12 cellular contexts compared by ENCODE assay signal in genomic region chrX:45623266-45623665, GRCh38.
DNase-seq lines count a peak whose midpoint lies in the region; ATAC-seq and TF ChIP-seq lines count a peak whose summit lies in the region.
"Had no signal": no experiment of that assay in that cellular context is flagged by ENCODE, and none has a peak within 500 bp of the region (broad histone marks: within the 10 kb centered on the region; RNA-seq: fewer than 3 reads in every experiment).

No MANE protein-coding gene starts in this region.

- peaks cover 21% of the 10 kb centered on the region for H3K9me3 Mint-ChIP-seq in activated T-helper 2 cell treated with anti-CD3 and anti-CD28 coated beads, Interferon-gamma antibody, Interleukin-2, Interleukin-4, amounts not matched to agents 10 μg/mL and 5 μg/mL and 100 μg/mL, durations not matched to agents 14 hours and 24 hours and 36 hours
- H3K9me3 Mint-ChIP-seq: immature natural killer cell had no signal

- no peak overlapping the region for H3K4me3 ChIP-seq in ascending aorta
- H3K4me3 ChIP-seq: spleen had no signal

- H3K27ac ChIP-seq in ascending aorta: peak overlapping the region; percentile 86

- H3K4me3 Mint-ChIP-seq in activated T-helper 2 cell treated with anti-CD3 and anti-CD28 coated beads, Interferon-gamma antibody, Interleukin-2, Interleukin-4, amounts not matched to agents 10 μg/mL and 5 μg/mL and 100 μg/mL, durations not matched to agents 14 hours and 24 hours and 36 hours (ENCODE audit: low read depth): no peak overlapping the region
- H3K4me3 Mint-ChIP-seq: immature natural killer cell had no signal

- peaks cover 9 to 23% of the 10 kb centered on the region in 2 donors for H3K4me1 ChIP-seq in ascending aorta
- H3K4me1 ChIP-seq: spleen had no signal

- ATAC-seq in HG02642 (IDR thresholded peaks at IDR 0.05; ENCODE audit: poor library complexity, unreplicated experiment): no peak
- no peak for ATAC-seq in HG02840 (IDR thresholded peaks at IDR 0.05; ENCODE audit: low FRiP score, unreplicated experiment)

- H3K9me3 ChIP-seq in ascending aorta: peaks cover 0 to 3% of the 10 kb centered on the region in 2 donors

- H3K27me3 Mint-ChIP-seq in activated T-helper 2 cell treated with anti-CD3 and anti-CD28 coated beads, Interferon-gamma antibody, Interleukin-2, Interleukin-4, amounts not matched to agents 10 μg/mL and 5 μg/mL and 100 μg/mL, durations not matched to agents 14 hours and 24 hours and 36 hours (ENCODE audit: low read depth): no peaks in the 10 kb centered on the region

- H3K36me3 Mint-ChIP-seq in activated T-helper 2 cell treated with anti-CD3 and anti-CD28 coated beads, Interferon-gamma antibody, Interleukin-2, Interleukin-4, amounts not matched to agents 10 μg/mL and 5 μg/mL and 100 μg/mL, durations not matched to agents 14 hours and 24 hours and 36 hours (ENCODE audit: low read depth): peaks cover 15% of the 10 kb centered on the region
- H3K36me3 Mint-ChIP-seq: immature natural killer cell had no signal

- intact Hi-C loops in ascending aorta (cut with DNase I): loop anchor here (5.0 to 10.0 kb wide), 5 partner anchors 89 to 702 kb away; no protein-coding TSS in a partner anchor
- intact Hi-C loops in activated T-helper 2 cell treated with anti-CD3 and anti-CD28 coated beads, Interferon-gamma antibody, Interleukin-2, Interleukin-4, amounts not matched to agents 10 μg/mL and 5 μg/mL and 100 μg/mL, durations not matched to agents 14 hours and 24 hours and 36 hours (cut with micrococcal nuclease): loop anchor here (2.0 to 10.0 kb wide), 4 partner anchors 118 to 224 kb away; no protein-coding TSS in a partner anchor

- H3K27me3 ChIP-seq in ascending aorta: no peaks in the 10 kb centered on the region
- H3K27me3 ChIP-seq: spleen had no signal

- no peak overlapping the region for H3K27ac Mint-ChIP-seq in activated T-helper 2 cell treated with anti-CD3 and anti-CD28 coated beads, Interferon-gamma antibody, Interleukin-2, Interleukin-4, amounts not matched to agents 10 μg/mL and 5 μg/mL and 100 μg/mL, durations not matched to agents 14 hours and 24 hours and 36 hours
- H3K27ac Mint-ChIP-seq: immature natural killer cell had no signal

- peaks cover 18% of the 10 kb centered on the region for H3K4me1 Mint-ChIP-seq in activated T-helper 2 cell treated with anti-CD3 and anti-CD28 coated beads, Interferon-gamma antibody, Interleukin-2, Interleukin-4, amounts not matched to agents 10 μg/mL and 5 μg/mL and 100 μg/mL, durations not matched to agents 14 hours and 24 hours and 36 hours (ENCODE audit: low read depth)
- H3K4me1 Mint-ChIP-seq: immature natural killer cell had no signal

- DNase-seq in HS-5 (ENCODE audit: low read depth): peak; percentile 80
- DNase-seq in ascending aorta (ENCODE audit: low spot score in 2 of 2): no peak
- DNase-seq in glomerular endothelial cell (ENCODE audit: extremely low read depth, low read depth, low spot score): peak; percentile 62
- DNase-seq in stromal cell of bone marrow (ENCODE audit: low read depth): peak; percentile 86
- DNase-seq in activated T-helper 2 cell treated with anti-CD3 and anti-CD28 coated beads, Interferon-gamma antibody, Interleukin-2, Interleukin-4, amounts not matched to agents 10 μg/mL and 5 μg/mL and 100 μg/mL, durations not matched to agents 14 hours and 24 hours and 36 hours (ENCODE audit: low spot score): no peak
- DNase-seq: immature natural killer cell, NCI-H1436 treated with DMSO at 0.1 percent for 48 hours, SIG-M5, spleen, substantia nigra had no signal

- TF ChIP-seq CTCF in ascending aorta (IDR thresholded peaks at IDR 0.05): no peak

- no peaks in the 10 kb centered on the region for H3K36me3 ChIP-seq in ascending aorta
- H3K36me3 ChIP-seq: spleen had no signal

Comparison
In these comparisons a context has a peak if more than half of its experiments do, and no peak if none do; other contexts are left out.
1. DNase-seq: peak in HS-5 (single experiment), glomerular endothelial cell (single experiment) and stromal cell of bone marrow (single experiment); none in ascending aorta (0 of 2) and activated T-helper 2 cell treated with anti-CD3 and anti-CD28 coated beads, Interferon-gamma antibody, Interleukin-2, Interleukin-4, amounts not matched to agents 10 μg/mL and 5 μg/mL and 100 μg/mL, durations not matched to agents 14 hours and 24 hours and 36 hours (single experiment).